Comparison of ENCODE assay signal across 9 cellular contexts in the genomic region with DNA sequence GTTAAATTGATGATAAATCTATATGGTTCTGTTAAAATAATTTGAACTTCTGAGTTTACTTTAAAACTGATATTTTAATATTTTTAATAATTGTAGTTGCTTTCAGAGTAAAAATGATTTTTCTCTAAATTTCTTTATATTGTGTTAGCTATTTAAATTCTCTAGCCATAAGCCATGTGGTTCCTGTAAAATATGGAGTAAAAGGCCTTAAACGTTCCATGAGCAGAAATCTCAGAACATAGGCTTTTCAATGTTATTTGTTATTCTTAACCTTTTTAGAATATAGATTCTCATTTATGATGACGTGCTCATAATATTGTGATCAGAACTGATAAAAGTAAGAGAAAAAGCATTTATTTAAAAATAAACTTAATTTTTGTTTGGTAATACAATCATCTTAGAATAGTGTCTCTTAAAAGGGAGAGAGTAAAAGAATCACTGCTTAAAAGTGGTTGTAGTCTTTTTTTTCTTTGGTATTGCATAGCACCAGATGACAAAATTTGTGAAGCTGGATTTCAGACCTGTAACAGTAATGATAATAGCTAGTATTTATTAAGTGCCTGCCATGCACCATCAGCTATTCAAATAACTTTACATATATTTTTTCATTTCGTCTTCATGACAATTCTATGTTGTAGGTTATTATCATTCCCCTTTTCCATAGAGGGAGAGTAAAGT. TPM values are rescaled to one million over a fixed set of nuclear protein-coding genes. Genes with fewer than 3 reads are reported as not detected.
DNase-seq lines count a peak whose midpoint lies in the region; ATAC-seq, FAIRE-seq and TF ChIP-seq lines count a peak whose summit lies in the region.
"Had no signal": no experiment of that assay in that cellular context is flagged by ENCODE, and none has a peak within 500 bp of the region (broad histone marks: within the 10 kb centered on the region; RNA-seq: fewer than 3 reads in every experiment).

No MANE protein-coding gene starts in this region.

- TF ChIP-seq RAD21 in GM12878 (IDR thresholded peaks at IDR 0.05; ENCODE audit: insufficient read depth, low read depth, low read length): no peak

- WGBS in GM12878 (ENCODE audit: insufficient coverage, insufficient replicate concordance, low lambda C conversion rate, missing lambda C conversion rate): 31% methylated on average over 3 of the region's 3 CpGs
- WGBS in right lobe of liver (ENCODE audit: insufficient coverage, low coverage, low lambda C conversion rate, missing lambda C conversion rate): 23% methylated on average over 3 of the region's 3 CpGs
- WGBS in upper lobe of left lung, 2 donors: 23 to 36% methylated on average over 3 of the region's 3 CpGs

- DNase-seq in activated T-cell treated with anti-CD3 and anti-CD28 coated beads, Interleukin-2, amount 50 U/mL, for 72 hours: no peak
- DNase-seq in activated T-cell treated with anti-CD3 and anti-CD28 coated beads, Interleukin-2, amount 50 U/mL, for 48 hours: no peak
- DNase-seq in GM12878 (ENCODE audit: low read depth, low spot score) (no peak), right lobe of liver (no peak), upper lobe of left lung (no peak), HK-2 (ENCODE audit: unreplicated experiment) (no peak)
- DNase-seq: NCI-H1930 had no signal

- no peaks in the 10 kb centered on the region for H3K9me3 Mint-ChIP-seq in activated T-cell treated with anti-CD3 and anti-CD28 coated beads, Interleukin-2, amount 50 U/mL, for 72 hours

- H3K4me1 ChIP-seq in GM12878 (ENCODE audit: control insufficient read depth, insufficient read depth, low read length) (peaks cover 5% of the 10 kb centered on the region), right lobe of liver (peaks cover 0 to 41% (median 18%) of the 10 kb centered on the region in 4 donors), upper lobe of left lung (peaks cover 13 to 24% (median 20%) of the 10 kb centered on the region in 4 donors)

- RAD21 ChIA-PET in GM12878 (lab: Charles Lee; ENCODE audit: unreplicated experiment): interaction anchor here (1.5 to 1.7 kb wide), 2 partner anchors 101 to 109 kb away, joined by 3 to 4 read pairs; no protein-coding TSS in a partner anchor

- H3K36me3 Mint-ChIP-seq in activated T-cell treated with anti-CD3 and anti-CD28 coated beads, Interleukin-2, amount 50 U/mL, for 72 hours (ENCODE audit: insufficient read depth in 2 of 2): peaks cover 4 to 5% of the 10 kb centered on the region in 2 donors

- in situ Hi-C loops in GM12878 (cut with MboI): no loop called here

- ATAC-seq in activated T-cell treated with anti-CD3 and anti-CD28 coated beads, Interleukin-2, amount 50 U/mL, for 72 hours (replicated peaks in 1 of 2): no peak
- ATAC-seq in GM12878 (no peak), right lobe of liver (no peak), upper lobe of left lung (ENCODE audit: low FRiP score in 2 of 2) (no peak), GM21360 (IDR thresholded peaks at IDR 0.05; ENCODE audit: unreplicated experiment) (no peak), GM21737 (IDR thresholded peaks at IDR 0.05; ENCODE audit: unreplicated experiment) (no peak)

- peaks cover 50% of the 10 kb centered on the region for H3K4me1 Mint-ChIP-seq in activated T-cell treated with anti-CD3 and anti-CD28 coated beads, Interleukin-2, amount 50 U/mL, for 72 hours (ENCODE audit: low read depth)

- BruUV-seq in GM12878 (replicated peaks; lab: Mats Ljungman, UMichigan): no TSS peak

- no peak for FAIRE-seq in GM12878 (lab: Jason Lieb, UNC)

- no peak for TF ChIP-seq EP300 in GM12878 (IDR thresholded peaks at IDR 0.05; ENCODE audit: borderline replicate concordance in 1 of 2, control insufficient read depth in 1 of 2, low read depth in 2 of 2, low read length in 2 of 2)
- TF ChIP-seq EP300 in upper lobe of left lung (IDR thresholded peaks at IDR 0.05): no peak

- SMC1A ChIA-PET in GM12878 (lab: Charles Lee; ENCODE audit: uncharacterized antibody, unreplicated experiment): interaction anchor here (1.2 to 1.7 kb wide), 4 partner anchors 10 to 264 kb away, joined by 3 to 8 read pairs (median 3); no protein-coding TSS in a partner anchor

- H3K27ac ChIP-seq in GM12878 (ENCODE audit: control insufficient read depth, insufficient read depth) (peak overlapping the region; percentile 75; the same call in 1 of the 2 replicates), right lobe of liver (peak overlapping the region in 2 of 3 donors; percentile 1 to 12), upper lobe of left lung (peak overlapping the region in 3 of 4 donors; percentile 93 to 97 (median 96))

- intact Hi-C loops in GM12878 (cut with micrococcal nuclease; ENCODE audit: unreplicated experiment) (loop anchor here (5.0 to 10.0 kb wide), 2 partner anchors 111 to 1514 kb away; a partner anchor contains a TSS), right lobe of liver (cut with DNase I) (no loop called here)

- peak overlapping the region; percentile 19 for H3K27ac Mint-ChIP-seq in activated T-cell treated with anti-CD3 and anti-CD28 coated beads, Interleukin-2, amount 50 U/mL, for 72 hours

- TF ChIP-seq CTCF in GM12878 (IDR thresholded peaks at IDR 0.05 in 2 of 3, conservative IDR thresholded peaks at IDR 0.05 in 1 of 3; ENCODE audit: control insufficient read depth in 2 of 3, extremely low read depth in 1 of 3, insufficient read depth in 1 of 3, low read depth in 3 of 3, low read length in 3 of 3): no peak
- TF ChIP-seq CTCF in right lobe of liver (IDR thresholded peaks at IDR 0.05): no peak
- TF ChIP-seq CTCF in upper lobe of left lung (IDR thresholded peaks at IDR 0.05): no peak

- no peak overlapping the region for H2AFZ ChIP-seq in GM12878 (ENCODE audit: control insufficient read depth, low read depth, low read length)

- H4K20me1 ChIP-seq in GM12878 (ENCODE audit: control insufficient read depth, insufficient read depth): no peaks in the 10 kb centered on the region

- TF ChIP-seq POLR2A in GM12878 (IDR thresholded peaks at IDR 0.05; ENCODE audit: low read depth, low read length) (no peak), right lobe of liver (IDR thresholded peaks at IDR 0.05) (no peak), upper lobe of left lung (IDR thresholded peaks at IDR 0.05) (no peak)

- no peaks in the 10 kb centered on the region for H3K27me3 ChIP-seq in GM12878 (replicated peaks in 1 of 2; ENCODE audit: control insufficient read depth in 2 of 2, insufficient read depth in 2 of 2, low read length in 1 of 2)
- no peaks in the 10 kb centered on the region for H3K27me3 ChIP-seq in right lobe of liver
- H3K27me3 ChIP-seq in upper lobe of left lung: no peaks in the 10 kb centered on the region

- H3K79me2 ChIP-seq in GM12878 (ENCODE audit: control insufficient read depth, insufficient read depth, low read length): peaks cover 70% of the 10 kb centered on the region

- H3K4me3 ChIP-seq in GM12878 (peak overlapping the region; percentile 76), right lobe of liver (peak overlapping the region; percentile 67 to 90 (median 84)), upper lobe of left lung (peak overlapping the region; percentile 3 to 87 (median 80))

- peak overlapping the region; percentile 79 for H3K4me2 ChIP-seq in GM12878 (ENCODE audit: control insufficient read depth, insufficient read depth)

- peak overlapping the region; percentile 98 to 99 for H3K4me3 Mint-ChIP-seq in activated T-cell treated with anti-CD3 and anti-CD28 coated beads, Interleukin-2, amount 50 U/mL, for 72 hours

- no peaks in the 10 kb centered on the region; the same call in 2 of the 3 replicates for H3K9me3 ChIP-seq in GM12878 (replicated peaks; ENCODE audit: control insufficient read depth, insufficient read depth, low read length)
- H3K9me3 ChIP-seq in right lobe of liver: no peaks in the 10 kb centered on the region
- no peaks in the 10 kb centered on the region for H3K9me3 ChIP-seq in upper lobe of left lung

- 0 out of 2 replicates have a peak overlapping the region, but pooled peaks have one; percentile 30 for H3K9ac ChIP-seq in GM12878 (ENCODE audit: control insufficient read depth, insufficient read depth, low read length)

- H3K36me3 ChIP-seq in GM12878 (ENCODE audit: control insufficient read depth in 2 of 2, insufficient read depth in 2 of 2, low read length in 1 of 2) (no peaks in the 10 kb centered on the region), right lobe of liver (no peaks in the 10 kb centered on the region), upper lobe of left lung (no peaks in the 10 kb centered on the region)

- CTCF ChIA-PET in GM12878 (lab: Yijun Ruan, JAX): interaction anchor here (0.6 to 1.1 kb wide), 2 partner anchors 56 to 256 kb away, joined by 3 read pairs; no protein-coding TSS in a partner anchor

- H3K27me3 Mint-ChIP-seq in activated T-cell treated with anti-CD3 and anti-CD28 coated beads, Interleukin-2, amount 50 U/mL, for 72 hours (ENCODE audit: low read depth): no peaks in the 10 kb centered on the region

- POLR2A ChIA-PET in GM12878 (lab: Charles Lee): interaction anchor here (0.6 to 1.6 kb wide), 3 partner anchors 9 to 108 kb away, joined by 3 to 6 read pairs (median 3); no protein-coding TSS in a partner anchor

TF ChIP-seq in GM12878, 131 proteins besides CTCF, POLR2A, EP300 and RAD21 (continues in another document):
- TF ChIP-seq CHD4 (IDR thresholded peaks at IDR 0.05): no peak
- TF ChIP-seq SP1 (IDR thresholded peaks at IDR 0.05; ENCODE audit: low read depth, low read length): no peak
- TF ChIP-seq RFX5 (IDR thresholded peaks at IDR 0.05; ENCODE audit: low read depth, low read length): peak; percentile 86
- TF ChIP-seq SUZ12 (IDR thresholded peaks at IDR 0.05; ENCODE audit: unreplicated experiment): no peak
- TF ChIP-seq MTA2 (IDR thresholded peaks at IDR 0.05; ENCODE audit: low read depth): no peak

RNA-seq across cellular contexts. Expression of a gene that starts 2.7 kb away (rescaled TPM):
- 1 to 10 TPM; 9.7 to 9.9 TPM for total RNA-seq in activated T-cell treated with anti-CD3 and anti-CD28 coated beads, Interleukin-2, amount 50 U/mL, for 72 hours
- 51.2 and 52.0 TPM in 2 replicates for total RNA-seq in GM12878 (2013; cell fraction: nucleolus; rRNA removed)
- 6.0 and 7.0 TPM in 2 replicates for total RNA-seq in GM12878 (2014; rRNA removed)
- total RNA-seq in GM12878 (2014; rRNA removed; fragmentation: Illumina TruSeq; extraction: Trizol): 9.3 and 10.4 TPM in 2 replicates
- 15.6 and 15.7 TPM in 2 replicates for total RNA-seq in GM12878 (2021)
- polyA plus RNA-seq in GM12878 (2011; ENCODE audit: low read depth): 6.6 TPM
- 33.0 and 34.5 TPM in 2 replicates for polyA plus RNA-seq in GM12878 (2011; rRNA removed)
- polyA plus RNA-seq in GM12878 (2011; cell fraction: cytosol; rRNA removed): 14.7 and 22.6 TPM in 2 replicates
- polyA plus RNA-seq in GM12878 (2011; cell fraction: nucleus; rRNA removed): 9.9 and 11.8 TPM in 2 replicates
- 7.2 and 10.4 TPM in 2 replicates for polyA plus RNA-seq in GM12878 (2012)
- polyA plus RNA-seq in GM12878 (2014; fragmentation: Illumina TruSeq; extraction: Trizol): 14.8 and 19.5 TPM in 2 replicates
- polyA plus RNA-seq in GM12878 (2014; fragmentation: Nextera tagmentation; extraction: Ambion mirVana): 1 to 10 TPM; 2.4 to 3.4 TPM
- 5.9 and 6.1 TPM in 2 replicates for polyA plus RNA-seq in GM12878 (2014; rRNA removed)
- polyA plus RNA-seq in GM12878 (2016; fragmentation: Nextera tagmentation; extraction: Ambion mirVana): 1 to 10 TPM; 6.5 to 7.8 TPM
- polyA minus RNA-seq in GM12878 (2011; rRNA and poly(A)+ RNA removed): 51.6 and 107 TPM in 2 replicates
- 25.5 and 29.5 TPM in 2 replicates for polyA minus RNA-seq in GM12878 (2011; cell fraction: cytosol; rRNA and poly(A)+ RNA removed)
- 10.2 and 12.0 TPM in 2 replicates for polyA minus RNA-seq in GM12878 (2011; cell fraction: nucleus; rRNA and poly(A)+ RNA removed)
- total RNA-seq in right lobe of liver: 10 to 100 TPM; 14.6 to 25.2 (median 18.7) TPM
- 100 to 1,000 TPM in 1 of 6 donors, 10 to 100 TPM in 5; 23.0 to 133 (median 77.2) TPM for total RNA-seq in upper lobe of left lung

Comparison
In these comparisons a context has a peak if more than half of its experiments do, and no peak if none do; other contexts are left out.
1. H3K27ac ChIP-seq: peak in every context shown above with its lines; median percentile 96 in upper lobe of left lung; 75 in GM12878; 6 in right lobe of liver.